In genomic region chr3:52246728-52247454, GRCh38 we compare ENCODE assay signal across 9 cellular contexts. TPM values are rescaled to one million over a fixed set of nuclear protein-coding genes. Genes with fewer than 3 reads are reported as not detected.
A peak's percentile ranks its signal among the peaks of the same experiment; 100 is the strongest.
DNase-seq lines count a peak whose midpoint lies in the region; ATAC-seq and TF ChIP-seq lines count a peak whose summit lies in the region.
"Had no signal": no experiment of that assay in that cellular context is flagged by ENCODE, and none has a peak within 500 bp of the region (broad histone marks: within the 10 kb centered on the region; RNA-seq: fewer than 3 reads in every experiment).

No MANE protein-coding gene starts in this region.

- H3K4me3 Mint-ChIP-seq in activated B cell treated with CpG ODN at 0.5 μM for 24 hours, result peak overlapping the region; percentile 81

- TF ChIP-seq CTCF in GM20000 (IDR thresholded peaks at IDR 0.05; ENCODE audit: extremely low read depth, missing control alignments) (no peak), activated B cell treated with CpG ODN at 0.5 μM for 24 hours (IDR thresholded peaks at IDR 0.05) (no peak), heart left ventricle (IDR thresholded peaks at IDR 0.05) (no peak)

- TF ChIP-seq POLR2A in heart left ventricle (IDR thresholded peaks at IDR 0.05), result no peak

- intact Hi-C loops in activated B cell treated with CpG ODN at 0.5 μM for 24 hours (cut with micrococcal nuclease) (no loop called here), heart left ventricle (cut with DNase I) (no loop called here)

- ATAC-seq in activated B cell treated with CpG ODN at 0.5 μM for 24 hours (ENCODE audit: low read depth), result no peak
- ATAC-seq in heart left ventricle, result peak in 2 of 4 donors; percentile 11 to 13
- ATAC-seq in GM21423 (IDR thresholded peaks at IDR 0.05; ENCODE audit: unreplicated experiment), result no peak

- H3K4me1 ChIP-seq in heart left ventricle, result peaks cover 0 to 69% (median 9%) of the 10 kb centered on the region in 12 donors

- H3K27ac ChIP-seq in heart left ventricle, result peak overlapping the region in 10 of 12 donors; percentile 70 to 98 (median 84)

- peak overlapping the region; percentile 68 for H3K27ac Mint-ChIP-seq in activated B cell treated with CpG ODN at 0.5 μM for 24 hours

- H3K4me3 ChIP-seq in heart left ventricle, result peak overlapping the region in 9 of 12 donors; percentile 56 to 77 (median 70)

- 76 to 97% (median 89%) methylated on average over 8 to 14 of the region's 14 CpGs for WGBS in heart left ventricle, 4 donors

- POLR2A ChIA-PET in activated B cell treated with CpG ODN at 0.5 μM for 24 hours (lab: Charles Lee), result interaction anchor here (0.6 to 12.1 kb wide), 9 partner anchors 16 to 41 kb away, joined by 3 to 147 read pairs (median 8); partner anchors contain the start of genes GLYCTK, TLR9 and WDR82

- peak; percentile 13 for DNase-seq in GM20000 (ENCODE audit: low spot score)
- DNase-seq in activated B cell treated with CpG ODN at 0.5 μM for 24 hours, result no peak
- peak in 3 of 5 donors; percentile 30 to 62 (median 42) for DNase-seq in heart left ventricle
- peak; percentile 48 for DNase-seq in stimulated activated CD8-positive, alpha-beta memory T cell treated with anti-CD3 and anti-CD28 coated beads, Interleukin-4, amount 100 ng/mL, for 48 hours
- no peak for DNase-seq in NCI-H1092 treated with DMSO at 0.1 percent for 48 hours (lab: John Stamatoyannopoulos, UW)
- no peak for DNase-seq in central memory CD4-positive, alpha-beta T cell
- no peak for DNase-seq in nucleus accumbens (lab: John Stamatoyannopoulos, UW)

- no peaks in the 10 kb centered on the region for H3K9me3 ChIP-seq in heart left ventricle

- no peaks in the 10 kb centered on the region for H3K9me3 Mint-ChIP-seq in activated B cell treated with CpG ODN at 0.5 μM for 24 hours

- H3K27me3 Mint-ChIP-seq in activated B cell treated with CpG ODN at 0.5 μM for 24 hours, result no peaks in the 10 kb centered on the region

- no peaks in the 10 kb centered on the region for H3K27me3 ChIP-seq in heart left ventricle

- peaks cover 57% of the 10 kb centered on the region for H3K4me1 Mint-ChIP-seq in activated B cell treated with CpG ODN at 0.5 μM for 24 hours

- peaks cover 32% of the 10 kb centered on the region for H3K36me3 Mint-ChIP-seq in activated B cell treated with CpG ODN at 0.5 μM for 24 hours (ENCODE audit: low read depth)

- CTCF ChIA-PET in activated B cell treated with CpG ODN at 0.5 μM for 24 hours (lab: Charles Lee), result interaction anchor here (1.1 kb wide), 1 partner anchor 26 kb away, joined by 4 read pairs; no protein-coding TSS in a partner anchor

- peaks cover 0 to 43% (median 31%) of the 10 kb centered on the region in 9 donors for H3K36me3 ChIP-seq in heart left ventricle

RNA-seq across cellular contexts. Expression of gene PPM1M, which starts 1.3 kb away (rescaled TPM):
- 44.4 and 44.6 TPM in 2 replicates for total RNA-seq in activated B cell treated with CpG ODN at 0.5 μM for 24 hours
- total RNA-seq in heart left ventricle, result 10 to 100 TPM in 2 of 9 donors, 1 to 10 TPM in 7; 5.7 to 30.2 (median 8.2) TPM
- polyA plus RNA-seq in heart left ventricle, result 1 to 10 TPM; 5.6 to 6.6 TPM

RNA-seq across cellular contexts. Expression of gene TWF2, which starts 7.9 kb away (rescaled TPM):
- total RNA-seq in activated B cell treated with CpG ODN at 0.5 μM for 24 hours (74.1 and 76.7 TPM in 2 replicates), heart left ventricle (100 to 1,000 TPM in 7 of 9 donors, 10 to 100 TPM in 2; 62.9 to 133 (median 117) TPM)
- polyA plus RNA-seq in heart left ventricle, result 100 to 1,000 TPM in 1 of 2 donors, 10 to 100 TPM in 1; 45.8 to 109 TPM

RNA-seq across cellular contexts. Expression of gene TLR9, which starts 21.4 kb away (rescaled TPM):
- total RNA-seq in activated B cell treated with CpG ODN at 0.5 μM for 24 hours, result 10.4 and 11.4 TPM in 2 replicates
- under 1 TPM in 8 of 9 donors, not detected in 1; 0.12 to 0.65 (median 0.29) TPM for total RNA-seq in heart left ventricle
- under 1 TPM; 0.04 to 0.23 TPM for polyA plus RNA-seq in heart left ventricle
- total RNA-seq: SK-MEL-5 had no signal

RNA-seq across cellular contexts. Expression of gene WDR82, which starts 31.6 kb away (rescaled TPM):
- total RNA-seq in activated B cell treated with CpG ODN at 0.5 μM for 24 hours, result 84.1 and 86.4 TPM in 2 replicates
- total RNA-seq in heart left ventricle, result 10 to 100 TPM; 44.9 to 73.6 (median 61.2) TPM
- 10 to 100 TPM; 24.7 to 69.2 TPM for polyA plus RNA-seq in heart left ventricle

RNA-seq across cellular contexts. Expression of gene GLYCTK, which starts 40.7 kb away (rescaled TPM):
- 28.2 and 33.5 TPM in 2 replicates for total RNA-seq in activated B cell treated with CpG ODN at 0.5 μM for 24 hours
- total RNA-seq in heart left ventricle, result 1 to 10 TPM; 2.6 to 8.4 (median 4.1) TPM
- 1 to 10 TPM; 4.7 to 6.4 TPM for polyA plus RNA-seq in heart left ventricle

Comparison
In these comparisons a context has a peak if more than half of its experiments do, and no peak if none do; other contexts are left out.
1. DNase-seq: peak in GM20000 (single experiment), heart left ventricle (3 of 5) and stimulated activated CD8-positive, alpha-beta memory T cell treated with anti-CD3 and anti-CD28 coated beads, Interleukin-4, amount 100 ng/mL, for 48 hours (single experiment); none in activated B cell treated with CpG ODN at 0.5 μM for 24 hours (single experiment), NCI-H1092 treated with DMSO at 0.1 percent for 48 hours (single experiment), central memory CD4-positive, alpha-beta T cell (single experiment) and nucleus accumbens (0 of 56).